In genomic region chr2:240155080-240156025, GRCh38 we compare ENCODE assay signal across 24 cellular contexts. TPM values are rescaled to one million over a fixed set of nuclear protein-coding genes. Genes with fewer than 3 reads are reported as not detected.
DNase-seq lines count a peak whose midpoint lies in the region; TF ChIP-seq lines count a peak whose summit lies in the region.
"Had no signal": no experiment of that assay in that cellular context is flagged by ENCODE, and none has a peak within 500 bp of the region (broad histone marks: within the 10 kb centered on the region; RNA-seq: fewer than 3 reads in every experiment).

No MANE protein-coding gene starts in this region.

- no peak overlapping the region for H3K4me3 ChIP-seq in WERI-Rb-1 (ENCODE audit: low read depth, low read length)
- H3K4me3 ChIP-seq: A549, heart right ventricle, right lobe of liver had no signal

- DNase-seq in A172 (ENCODE audit: low spot score) (peak; percentile 10), amygdala (lab: John Stamatoyannopoulos, UW) (peak in 50 of 56 donors; percentile 23 to 87 (median 61)), hypothalamus (lab: John Stamatoyannopoulos, UW) (peak in 41 of 51 donors; percentile 11 to 84 (median 59)), posterior cingulate gyrus (peak in 8 of 10 donors; percentile 38 to 91 (median 54)), NCI-H82 treated with DMSO at 0.1 percent for 48 hours (lab: John Stamatoyannopoulos, UW; ENCODE audit: unreplicated experiment) (no peak), GF-D8 (lab: John Stamatoyannopoulos, UW) (no peak), WERI-Rb-1 (no peak), KBM-7 (no peak)
- DNase-seq: activated CD4-positive, alpha-beta T cell treated with anti-CD3 and anti-CD28 coated beads for 4 hours; activated CD8-positive, alpha-beta memory T cell treated with anti-CD3 and anti-CD28 coated beads, Interleukin-2, amount 10 ng/mL, durations not matched to agents 7 days and 5 days; brain microvascular endothelial cell; Caco-2; DND-41; heart right ventricle; NCI-H187; NCI-H2227 treated with DMSO at 0.1 percent for 48 hours; SIG-M5; T-helper 1 cell had no signal

- intact Hi-C loops in posterior cingulate gyrus (cut with DNase I) = no loop called here

- H3K27me3 ChIP-seq in WERI-Rb-1 (ENCODE audit: insufficient read depth, low read depth, severe bottlenecking) = no peaks in the 10 kb centered on the region
- H3K27me3 ChIP-seq: brain microvascular endothelial cell, right lobe of liver had no signal

- no peaks in the 10 kb centered on the region for H3K36me3 ChIP-seq in WERI-Rb-1
- H3K36me3 ChIP-seq: brain microvascular endothelial cell, heart right ventricle, right lobe of liver had no signal

- no peaks in the 10 kb centered on the region for H3K9me3 ChIP-seq in WERI-Rb-1 (ENCODE audit: severe bottlenecking)
- H3K9me3 ChIP-seq: Caco-2, heart right ventricle, right lobe of liver had no signal

- in situ Hi-C loops in KBM-7 (cut with MboI; ENCODE audit: low pct_unique_long_range_greater_than_20kb, low sequenced_read_pairs) = no loop called here

- H3K27ac ChIP-seq in WERI-Rb-1 = no peak overlapping the region
- H3K27ac ChIP-seq: A549, brain microvascular endothelial cell, heart right ventricle, KMS-11, right lobe of liver had no signal

- TF ChIP-seq CTCF in WERI-Rb-1 (IDR thresholded peaks at IDR 0.05; ENCODE audit: low read depth, low read length) = no peak

RNA-seq across cellular contexts. Expression of gene OTOS, which starts 14.9 kb away (rescaled TPM):
- total RNA-seq in A172 (2014; rRNA removed; shearing (Covaris generic)) = not detected in 2 replicates
- total RNA-seq: activated CD8-positive, alpha-beta memory T cell treated with anti-CD3 and anti-CD28 coated beads, Interleukin-2, amount 10 ng/mL, durations not matched to agents 7 days and 5 days; activated naive CD4-positive, alpha-beta T cell treated with anti-CD3 and anti-CD28 coated beads, Interleukin-2, amount 50 U/mL, for 72 hours; Caco-2; heart right ventricle; liver; right lobe of liver; urinary bladder had no signal

RNA-seq across cellular contexts. Expression of gene COPS9, which starts 19.2 kb away (rescaled TPM):
- 178 and 269 TPM in 2 replicates for total RNA-seq in A172 (2014; rRNA removed; shearing (Covaris generic))

Comparison
In these comparisons a context has a peak if more than half of its experiments do, and no peak if none do; other contexts are left out.
1. DNase-seq: peak in A172 (single experiment), amygdala (50 of 56), hypothalamus (41 of 51) and posterior cingulate gyrus (8 of 10); none in NCI-H82 treated with DMSO at 0.1 percent for 48 hours (single experiment), GF-D8 (single experiment), WERI-Rb-1 (single experiment) and KBM-7 (single experiment).